In the genomic region with DNA sequence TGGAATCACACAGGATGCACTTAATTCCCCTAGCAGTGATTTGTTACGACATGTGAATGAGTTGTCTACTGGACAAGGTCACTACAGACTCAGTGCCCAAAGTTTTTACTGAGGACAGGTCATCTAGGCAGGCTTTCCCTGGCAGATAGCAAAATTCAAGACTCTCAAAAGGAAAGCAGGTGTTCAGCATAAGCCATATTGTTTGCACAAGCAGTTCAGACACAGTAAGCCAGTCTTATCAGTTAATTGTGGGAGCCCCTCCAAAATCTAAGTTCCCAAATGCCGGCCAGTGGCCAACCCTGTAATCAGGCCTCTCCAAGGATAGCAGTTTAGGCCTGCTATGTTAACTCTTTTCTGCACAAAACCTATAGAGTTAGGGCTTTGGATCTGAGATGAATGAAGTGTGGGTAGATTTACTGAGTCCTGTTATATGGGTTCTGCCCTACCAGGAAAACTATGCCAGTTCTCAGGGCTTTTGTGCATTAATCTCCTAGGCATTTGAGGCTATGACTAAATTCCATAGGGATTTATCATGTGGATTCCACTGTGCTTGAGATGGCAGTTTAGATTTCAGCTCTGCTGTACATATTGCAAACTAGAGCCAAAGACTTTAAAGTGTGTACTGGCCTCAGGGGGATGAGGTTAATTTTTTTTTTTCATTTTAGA, we compare ENCODE assay signal across 11 cellular contexts. TPM values are rescaled to one million over a fixed set of nuclear protein-coding genes. Genes with fewer than 3 reads are reported as not detected.
A peak's percentile ranks its signal among the peaks of the same experiment; 100 is the strongest.
DNase-seq lines count a peak whose midpoint lies in the region; ATAC-seq, FAIRE-seq and TF ChIP-seq lines count a peak whose summit lies in the region.
"Had no signal": no experiment of that assay in that cellular context is flagged by ENCODE, and none has a peak within 500 bp of the region (broad histone marks: within the 10 kb centered on the region; RNA-seq: fewer than 3 reads in every experiment).

No MANE protein-coding gene starts in this region.

- TF ChIP-seq CTCF in A549 (IDR thresholded peaks at IDR 0.05) = no peak
- TF ChIP-seq CTCF in IMR-90 (conservative IDR thresholded peaks at IDR 0.05; ENCODE audit: low read depth, low read length) = no peak
- TF ChIP-seq CTCF in brain (conservative IDR thresholded peaks at IDR 0.05) = no peak

- DNase-seq in A549 (ENCODE audit: low read depth in 1 of 2, low spot score in 1 of 2) (peak; percentile 32 to 45), IMR-90 (peak; percentile 91), hepatic stellate cell (ENCODE audit: low spot score) (peak; percentile 82), C1 segment of cervical spinal cord (lab: John Stamatoyannopoulos, UW) (no peak), HuH-7.5 (ENCODE audit: low spot score) (no peak)
- DNase-seq in effector memory CD4-positive, alpha-beta T cell = no peak
- DNase-seq: effector CD8-positive, alpha-beta T cell; stimulated activated CD4-positive, alpha-beta T cell treated with anti-CD3 and anti-CD28 coated beads, Interleukin-2, amount 100 ng/mL, for 24 hours; upper lobe of right lung had no signal

- peaks cover 21% of the 10 kb centered on the region for H3K36me3 Mint-ChIP-seq in brain
- H3K36me3 Mint-ChIP-seq in stimulated activated memory B cell treated with anti-CD40 and anti-IgM and Interleukin-4, amounts not matched to agents 10 μg/mL and 1 μg/mL and 100 μg/mL, for 72 hours = no peaks in the 10 kb centered on the region

- H3K56ac ChIP-seq in IMR-90 (ENCODE audit: extremely low read depth, insufficient read depth, low read length) = peak overlapping the region; percentile 73; the same call in 1 of the 2 replicates

- CTCF ChIA-PET in A549 (lab: Yijun Ruan, JAX) = interaction anchor here (1.7 kb wide), 1 partner anchor 99 kb away, joined by 6 read pairs; no protein-coding TSS in a partner anchor
- CTCF ChIA-PET in IMR-90 (lab: Yijun Ruan, JAX) = interaction anchor here (0.6 to 0.7 kb wide), 2 partner anchors 122 to 180 kb away, joined by 4 to 6 read pairs; a partner anchor contains a TSS

- H2BK20ac ChIP-seq in IMR-90 (ENCODE audit: low read depth, low read length) = peak overlapping the region; percentile 80

- ATAC-seq in A549 (peak in 1 of 2 experiments; percentile 58; a peak in 3 of 6 replicates), IMR-90 (ENCODE audit: low read depth) (peak; percentile 36)
- ATAC-seq in stimulated activated memory B cell treated with anti-CD40 and anti-IgM and Interleukin-4, amounts not matched to agents 10 μg/mL and 1 μg/mL and 100 μg/mL, for 72 hours = no peak
- ATAC-seq: upper lobe of right lung had no signal

- peak overlapping the region in 3 of 5 experiments; percentile 45 to 91 (median 89) for H3K27ac Mint-ChIP-seq in brain
- no peak overlapping the region for H3K27ac Mint-ChIP-seq in stimulated activated memory B cell treated with anti-CD40 and anti-IgM and Interleukin-4, amounts not matched to agents 10 μg/mL and 1 μg/mL and 100 μg/mL, for 72 hours

- H3K9me3 ChIP-seq in A549 (no peaks in the 10 kb centered on the region), IMR-90 (ENCODE audit: control insufficient read depth, insufficient read depth, low read length) (no peaks in the 10 kb centered on the region)
- no peaks in the 10 kb centered on the region for H3K9me3 ChIP-seq in effector memory CD4-positive, alpha-beta T cell (ENCODE audit: control insufficient read depth, low read length)
- H3K9me3 ChIP-seq: upper lobe of right lung had no signal

- WGBS in A549 (ENCODE audit: missing lambda C conversion rate) = 41% methylated on average over 2 of the region's 2 CpGs
- no CpG with 5 or more reads among the region's 2 CpGs for WGBS in IMR-90 (ENCODE audit: extremely low coverage in 2 of 2, insufficient read length in 1 of 2), 2 experiments

- peaks cover 49% of the 10 kb centered on the region for H3K4me1 ChIP-seq in A549
- peaks cover 16% of the 10 kb centered on the region for H3K4me1 ChIP-seq in IMR-90 (ENCODE audit: control insufficient read depth, insufficient read depth, low read length)
- H3K4me1 ChIP-seq in effector memory CD4-positive, alpha-beta T cell (ENCODE audit: control insufficient read depth, insufficient read depth, low read length, poor library complexity, severe bottlenecking) = peaks cover 13% of the 10 kb centered on the region

- H3K9ac ChIP-seq in IMR-90 (ENCODE audit: low read depth, low read length) = no peak overlapping the region

- H2BK120ac ChIP-seq in IMR-90 (ENCODE audit: low read depth, low read length) = peak overlapping the region; percentile 66

- H3K4me1 Mint-ChIP-seq in brain = peaks cover 69% of the 10 kb centered on the region
- peaks cover 6% of the 10 kb centered on the region for H3K4me1 Mint-ChIP-seq in stimulated activated memory B cell treated with anti-CD40 and anti-IgM and Interleukin-4, amounts not matched to agents 10 μg/mL and 1 μg/mL and 100 μg/mL, for 72 hours

- in situ Hi-C loops in IMR-90 (cut with MboI; ENCODE audit: low sequenced_read_pairs) = loop anchor here (25.0 kb wide), 1 partner anchor 106 kb away; no protein-coding TSS in a partner anchor

- peak overlapping the region; percentile 38; the same call in 1 of the 2 replicates for H3K14ac ChIP-seq in IMR-90 (replicated peaks; ENCODE audit: low read depth, low read length)

- TF ChIP-seq RAD21 in A549 (conservative IDR thresholded peaks at IDR 0.05 in 1 of 2, IDR thresholded peaks at IDR 0.05 in 1 of 2) (no peak), IMR-90 (IDR thresholded peaks at IDR 0.05; ENCODE audit: low read length) (no peak)

- peak overlapping the region; percentile 84 for H2BK5ac ChIP-seq in IMR-90 (ENCODE audit: low read depth, low read length, poor library complexity, severe bottlenecking)

- TF ChIP-seq EP300 in A549 (IDR thresholded peaks at IDR 0.05) = no peak

- peaks cover 9% of the 10 kb centered on the region for H3K36me3 ChIP-seq in IMR-90 (ENCODE audit: control insufficient read depth, insufficient read depth, low read length)
- H3K36me3 ChIP-seq in effector memory CD4-positive, alpha-beta T cell (ENCODE audit: control insufficient read depth, insufficient read depth, low read length) = no peaks in the 10 kb centered on the region

- peak overlapping the region; percentile 51; the same call in 1 of the 2 replicates for H4K5ac ChIP-seq in IMR-90 (ENCODE audit: low read depth, low read length)

- peaks cover 18% of the 10 kb centered on the region for H3K9me1 ChIP-seq in IMR-90 (ENCODE audit: insufficient read depth, low read length)

- POLR2A ChIA-PET in A549 (lab: Yijun Ruan, JAX) = no interaction called here
- POLR2A ChIA-PET in IMR-90 (lab: Charles Lee; ENCODE audit: unreplicated experiment) = interaction anchor here (0.7 kb wide), 1 partner anchor 127 kb away, joined by 3 read pairs; no protein-coding TSS in a partner anchor

- intact Hi-C loops in IMR-90 (cut with micrococcal nuclease) = loop anchor here (5.0 to 10.0 kb wide), 5 partner anchors 171 to 1263 kb away; no protein-coding TSS in a partner anchor

- H2BK15ac ChIP-seq in IMR-90 (ENCODE audit: low read depth, low read length) = peak overlapping the region; percentile 51; the same call in 2 of the 3 replicates

- FAIRE-seq in A549 (lab: Jason Lieb, UNC) = no peak

- peaks cover 3% of the 10 kb centered on the region for H3K27me3 Mint-ChIP-seq in brain
- H3K27me3 Mint-ChIP-seq in stimulated activated memory B cell treated with anti-CD40 and anti-IgM and Interleukin-4, amounts not matched to agents 10 μg/mL and 1 μg/mL and 100 μg/mL, for 72 hours = peaks cover 72% of the 10 kb centered on the region

- no peak overlapping the region for H2AK9ac ChIP-seq in IMR-90 (replicated peaks; ENCODE audit: low read depth, low read length, poor library complexity)

- BruUV-seq in IMR-90 (replicated peaks; lab: Mats Ljungman, UMichigan) = no TSS peak

- H3K9me3 Mint-ChIP-seq in brain = no peaks in the 10 kb centered on the region
- no peaks in the 10 kb centered on the region for H3K9me3 Mint-ChIP-seq in stimulated activated memory B cell treated with anti-CD40 and anti-IgM and Interleukin-4, amounts not matched to agents 10 μg/mL and 1 μg/mL and 100 μg/mL, for 72 hours

- H4K91ac ChIP-seq in IMR-90 (ENCODE audit: insufficient read depth, low read depth, low read length) = peak overlapping the region; percentile 65

- H2AFZ ChIP-seq in IMR-90 (replicated peaks; ENCODE audit: low read length, poor library complexity) = no peak overlapping the region

- no peak for TF ChIP-seq POLR2A in A549 (IDR thresholded peaks at IDR 0.05; ENCODE audit: low read length)
- peak; percentile 35; the same call in 1 of the 2 replicates for TF ChIP-seq POLR2A in IMR-90 (IDR thresholded peaks at IDR 0.05; ENCODE audit: low read depth, low read length)

- peak overlapping the region; percentile 79 for H3K4ac ChIP-seq in IMR-90 (ENCODE audit: low read depth, low read length)

- H3K79me1 ChIP-seq in IMR-90 (ENCODE audit: low read depth in 1 of 2, low read length in 2 of 2) = peaks cover 27 to 51% of the 10 kb centered on the region in 2 experiments

- 0 out of 2 replicates have a peak overlapping the region, but pooled peaks have one; percentile 0 for H3K23ac ChIP-seq in IMR-90 (ENCODE audit: low read depth, low read length)

- peak overlapping the region; percentile 24 for H3K18ac ChIP-seq in IMR-90 (ENCODE audit: low read depth, low read length)

- 0 out of 2 replicates have a peak overlapping the region, but pooled peaks have one; percentile 54 for H2AK5ac ChIP-seq in IMR-90 (ENCODE audit: low read depth, low read length)

- H3K4me2 ChIP-seq in A549 (peak overlapping the region; percentile 62), IMR-90 (ENCODE audit: low read depth, low read length) (peak overlapping the region; percentile 64)

- dilution Hi-C loops in IMR-90 (cut with HindIII; ENCODE audit: low sequenced_read_pairs, unreplicated experiment) = no loop called here

- peak overlapping the region; percentile 11 to 29; a peak in 2 of 4 replicates for H4K8ac ChIP-seq in IMR-90 (ENCODE audit: low read depth in 2 of 2, low read length in 2 of 2)

- H3K4me3 ChIP-seq in A549 = no peak overlapping the region
- no peak overlapping the region for H3K4me3 ChIP-seq in IMR-90 (ENCODE audit: insufficient read depth, low read depth, low read length)
- no peak overlapping the region for H3K4me3 ChIP-seq in effector memory CD4-positive, alpha-beta T cell (ENCODE audit: insufficient read depth, low read depth, low read length, poor library complexity, severe bottlenecking)
- H3K4me3 ChIP-seq: upper lobe of right lung had no signal

- no peaks in the 10 kb centered on the region for H3K27me3 ChIP-seq in IMR-90 (ENCODE audit: control insufficient read depth, insufficient read depth, low read length)
- peaks cover 4% of the 10 kb centered on the region for H3K27me3 ChIP-seq in effector memory CD4-positive, alpha-beta T cell (replicated peaks; ENCODE audit: control insufficient read depth, insufficient read depth, low read length, poor library complexity, severe bottlenecking)
- H3K27me3 ChIP-seq: upper lobe of right lung had no signal

- peaks cover 4% of the 10 kb centered on the region; the same call in 1 of the 2 replicates for H4K20me1 ChIP-seq in IMR-90 (ENCODE audit: insufficient read depth, low read length)

- peak overlapping the region in 2 of 5 experiments; percentile 18 to 74 for H3K4me3 Mint-ChIP-seq in brain
- H3K4me3 Mint-ChIP-seq in stimulated activated memory B cell treated with anti-CD40 and anti-IgM and Interleukin-4, amounts not matched to agents 10 μg/mL and 1 μg/mL and 100 μg/mL, for 72 hours = no peak overlapping the region

- peak overlapping the region; percentile 46 to 86 for H3K27ac ChIP-seq in A549
- H3K27ac ChIP-seq in IMR-90 (ENCODE audit: insufficient read depth, low read length) = peak overlapping the region; percentile 80
- no peak overlapping the region for H3K27ac ChIP-seq in effector memory CD4-positive, alpha-beta T cell (ENCODE audit: insufficient read depth, low read length, poor library complexity, severe bottlenecking)
- H3K27ac ChIP-seq: upper lobe of right lung had no signal

RNA-seq across cellular contexts. Expression of a gene that starts 4.8 kb away (rescaled TPM):
- polyA plus RNA-seq in A549 (2011; rRNA removed) (27.2 and 31.5 TPM in 2 replicates), A549 (2017; fragmentation: RNase III; extraction: RNeasy Plus Mini Kit Qiagen cat#74134 plus additional on column Dnase treatment) (16.4 to 18.0 TPM (median 16.7 TPM) in 3 replicates), IMR-90 (2012; rRNA removed) (20.0 and 25.5 TPM in 2 replicates), brain (ENCODE audit: insufficient read depth, low read depth, low replicate concordance) (26.1 TPM)
- polyA plus RNA-seq in A549 (2012; cell fraction: cytosol; rRNA removed) = 4.0 and 4.9 TPM in 2 replicates
- 2.7 and 4.8 TPM in 2 replicates for polyA plus RNA-seq in A549 (2012; cell fraction: nucleus; rRNA removed)
- polyA minus RNA-seq in A549 (2011; rRNA and poly(A)+ RNA removed) = 48.9 and 49.8 TPM in 2 replicates
- 115 and 131 TPM in 2 replicates for total RNA-seq in IMR-90 (2012; rRNA removed)
- polyA plus RNA-seq in IMR-90 (2012; cell fraction: cytosol; rRNA removed) = 4.8 and 7.0 TPM in 2 replicates
- polyA plus RNA-seq in IMR-90 (2012; cell fraction: nucleus; rRNA removed; ENCODE audit: low replicate concordance) = 4.6 and 29.2 TPM in 2 replicates

RNA-seq across cellular contexts. Expression of a gene that starts 6.3 kb away (rescaled TPM):
- polyA plus RNA-seq in A549 (2011; rRNA removed) (12.9 TPM in 2 replicates), A549 (2017; fragmentation: RNase III; extraction: RNeasy Plus Mini Kit Qiagen cat#74134 plus additional on column Dnase treatment) (5.8 to 6.1 TPM (median 6.0 TPM) in 3 replicates), IMR-90 (2012; rRNA removed) (6.8 and 9.5 TPM in 2 replicates), brain (ENCODE audit: insufficient read depth, low read depth, low replicate concordance) (8.6 TPM)
- polyA plus RNA-seq in A549 (2012; cell fraction: cytosol; rRNA removed) = 5.0 and 5.3 TPM in 2 replicates
- polyA plus RNA-seq in A549 (2012; cell fraction: nucleus; rRNA removed) = 3.8 and 8.8 TPM in 2 replicates
- polyA minus RNA-seq in A549 (2011; rRNA and poly(A)+ RNA removed) = 9.5 and 10.1 TPM in 2 replicates
- total RNA-seq in IMR-90 (2012; rRNA removed) = 11.5 and 11.7 TPM in 2 replicates
- polyA plus RNA-seq in IMR-90 (2012; cell fraction: cytosol; rRNA removed) = 3.3 and 6.1 TPM in 2 replicates
- polyA plus RNA-seq in IMR-90 (2012; cell fraction: nucleus; rRNA removed; ENCODE audit: low replicate concordance) = 7.4 and 38.8 TPM in 2 replicates

Comparison
In these comparisons a context has a peak if more than half of its experiments do, and no peak if none do; other contexts are left out.
1. DNase-seq: peak in A549 (2 of 2), IMR-90 (single experiment) and hepatic stellate cell (single experiment); none in effector memory CD4-positive, alpha-beta T cell (0 of 3), C1 segment of cervical spinal cord (0 of 14) and HuH-7.5 (single experiment).